8 cellular contexts compared by ENCODE assay signal in genomic region chr22:36339171-36340065, GRCh38. TPM values are rescaled to one million over a fixed set of nuclear protein-coding genes. Genes with fewer than 3 reads are reported as not detected.
A peak's percentile ranks its signal among the peaks of the same experiment; 100 is the strongest.
DNase-seq lines count a peak whose midpoint lies in the region; ATAC-seq, FAIRE-seq and TF ChIP-seq lines count a peak whose summit lies in the region.

No MANE protein-coding gene starts in this region.

- no peak for FAIRE-seq in HepG2 (lab: Jason Lieb, UNC)

- H3K4me3 ChIP-seq in HepG2 (replicated peaks in 1 of 3; ENCODE audit: insufficient read depth in 1 of 3, low read depth in 2 of 3, low read length in 3 of 3) (no peak overlapping the region), right lobe of liver (no peak overlapping the region), lower lobe of right lung (no peak overlapping the region)

- peak overlapping the region; percentile 15 for H3K27ac Mint-ChIP-seq in type B pancreatic cell

- intact Hi-C loops in HepG2 (cut with micrococcal nuclease; ENCODE audit: unreplicated experiment), result no loop called here
- intact Hi-C loops in right lobe of liver (cut with DNase I), result no loop called here
- intact Hi-C loops in lower lobe of right lung (cut with DNase I), result no loop called here

- no peak for TF ChIP-seq CTCF in HepG2 (CRISPR knock-in tag; IDR thresholded peaks at IDR 0.05)
- TF ChIP-seq CTCF in right lobe of liver (IDR thresholded peaks at IDR 0.05), result no peak
- TF ChIP-seq CTCF in lower lobe of right lung (IDR thresholded peaks at IDR 0.05), result no peak
- no peak for TF ChIP-seq CTCF in type B pancreatic cell (conservative IDR thresholded peaks at IDR 0.05)

- peaks cover 36% of the 10 kb centered on the region for H3K4me1 Mint-ChIP-seq in type B pancreatic cell (ENCODE audit: unreplicated experiment)

- H3K4me2 ChIP-seq in HepG2 (ENCODE audit: low read depth, low read length), result no peak overlapping the region

- no peak for ATAC-seq in HepG2
- no peak for ATAC-seq in right lobe of liver
- no peak for ATAC-seq in lower lobe of right lung

- H2AFZ ChIP-seq in HepG2 (ENCODE audit: low read length), result no peak overlapping the region

- H3K27ac ChIP-seq in HepG2 (ENCODE audit: extremely low read length, insufficient read depth, low read length) (no peak overlapping the region), right lobe of liver (peak overlapping the region in 1 of 3 donors; percentile 1), lower lobe of right lung (peak overlapping the region; percentile 90)

- TF ChIP-seq POLR2A in HepG2 (IDR thresholded peaks at IDR 0.05; ENCODE audit: insufficient read depth in 1 of 2, low read depth in 2 of 2, low read length in 2 of 2) (no peak), right lobe of liver (IDR thresholded peaks at IDR 0.05) (no peak)

- WGBS in HepG2 (ENCODE audit: low lambda C conversion rate), result 94% methylated on average over 6 of the region's 6 CpGs
- WGBS in right lobe of liver (ENCODE audit: insufficient coverage, low coverage, low lambda C conversion rate, missing lambda C conversion rate), result 36% methylated on average over 4 of the region's 6 CpGs

- no peak overlapping the region for H3K9ac ChIP-seq in HepG2 (ENCODE audit: insufficient read depth, low read depth, low read length)

- POLR2A ChIA-PET in HepG2 (lab: Yijun Ruan, JAX), result interaction anchor here (0.7 to 1.8 kb wide), 3 partner anchors 11 to 143 kb away, joined by 3 to 7 read pairs (median 3); no protein-coding TSS in a partner anchor
- POLR2A ChIA-PET in HEK293T (lab: Yijun Ruan, JAX), result no interaction called here

- DNase-seq in HepG2 (ENCODE audit: low spot score) (no peak), right lobe of liver (no peak), astrocyte of the hippocampus (ENCODE audit: low read depth, low spot score) (peak; percentile 80), lower lobe of right lung (no peak), type B pancreatic cell (ENCODE audit: extremely low spot score, unreplicated experiment) (no peak), HEK293T (ENCODE audit: extremely low spot score) (no peak), occipital lobe (lab: John Stamatoyannopoulos, UW) (no peak), SHP77 treated with DMSO at 0.1 percent for 48 hours (lab: John Stamatoyannopoulos, UW) (no peak)

- no peaks in the 10 kb centered on the region for H3K27me3 ChIP-seq in HepG2 (ENCODE audit: control insufficient read depth in 1 of 2, insufficient read depth in 2 of 2, low read length in 2 of 2)
- no peaks in the 10 kb centered on the region for H3K27me3 ChIP-seq in right lobe of liver
- no peaks in the 10 kb centered on the region for H3K27me3 ChIP-seq in lower lobe of right lung (ENCODE audit: low read depth)

- peaks cover 46% of the 10 kb centered on the region for H3K79me2 ChIP-seq in HepG2 (ENCODE audit: insufficient read depth, low read length)

- BruUV-seq in HepG2 (replicated peaks; lab: Mats Ljungman, UMichigan), result TSS peak; percentile 24

- H3K9me3 Mint-ChIP-seq in type B pancreatic cell, result no peaks in the 10 kb centered on the region

- in situ Hi-C loops in HepG2 (cut with HindIII; ENCODE audit: extremely low pct_ligation_motif_present, low pct_unique_long_range_greater_than_20kb), result no loop called here

- peaks cover 28% of the 10 kb centered on the region for H3K36me3 Mint-ChIP-seq in type B pancreatic cell

- TF ChIP-seq EP300 in HepG2 (IDR thresholded peaks at IDR 0.05; ENCODE audit: low read depth in 2 of 2, low read length in 2 of 2), result no peak
- no peak for TF ChIP-seq EP300 in HepG2 (CRISPR knock-in tag; IDR thresholded peaks at IDR 0.05; ENCODE audit: borderline replicate concordance)

- H3K9me3 ChIP-seq in HepG2 (ENCODE audit: low read length) (no peaks in the 10 kb centered on the region), right lobe of liver (no peaks in the 10 kb centered on the region), lower lobe of right lung (no peaks in the 10 kb centered on the region)

- TF ChIP-seq RAD21 in HepG2 (CRISPR knock-in tag; IDR thresholded peaks at IDR 0.05), result no peak

- no peak overlapping the region for H3K4me3 Mint-ChIP-seq in type B pancreatic cell

- peaks cover 6% of the 10 kb centered on the region; the same call in 1 of the 2 replicates for H4K20me1 ChIP-seq in HepG2 (ENCODE audit: insufficient read depth, low read length)

- peaks cover 46 to 74% of the 10 kb centered on the region in 2 experiments for H3K36me3 ChIP-seq in HepG2 (replicated peaks in 1 of 2; ENCODE audit: control insufficient read depth in 1 of 2, insufficient read depth in 2 of 2, low read length in 2 of 2)
- H3K36me3 ChIP-seq in right lobe of liver, result peaks cover 0 to 60% (median 22%) of the 10 kb centered on the region in 4 donors
- peaks cover 99% of the 10 kb centered on the region for H3K36me3 ChIP-seq in lower lobe of right lung

- no peaks in the 10 kb centered on the region for H3K27me3 Mint-ChIP-seq in type B pancreatic cell

- H3K4me1 ChIP-seq in HepG2 (ENCODE audit: insufficient read depth, low read length) (peaks cover 57% of the 10 kb centered on the region), right lobe of liver (peaks cover 0 to 70% (median 18%) of the 10 kb centered on the region in 4 donors), lower lobe of right lung (peaks cover 100% of the 10 kb centered on the region)

- CTCF ChIA-PET in HepG2 (lab: Yijun Ruan, JAX; ENCODE audit: low intra/inter-chr PET ratio, low total read pairs), result no interaction called here
- CTCF ChIA-PET in HEK293T (lab: Yijun Ruan, JAX), result interaction anchor here (0.6 kb wide), 1 partner anchor 807 kb away, joined by 3 read pairs; no protein-coding TSS in a partner anchor

TF ChIP-seq in HepG2, 621 proteins besides CTCF, POLR2A, EP300 and RAD21 (continues in another document):
- TF ChIP-seq ZBTB1 (CRISPR knock-in tag; IDR thresholded peaks at IDR 0.05; ENCODE audit: borderline replicate concordance) (no peak), CHD4 (IDR thresholded peaks at IDR 0.05; ENCODE audit: borderline replicate concordance, low read length) (no peak), RFX1 (IDR thresholded peaks at IDR 0.05) (no peak), NR2F6 (IDR thresholded peaks at IDR 0.05) (no peak), NR2F6 (CRISPR knock-in tag; IDR thresholded peaks at IDR 0.05) (no peak), ZFP90 (CRISPR knock-in tag; IDR thresholded peaks at IDR 0.05; ENCODE audit: borderline replicate concordance) (no peak), TEF (CRISPR knock-in tag; IDR thresholded peaks at IDR 0.05) (no peak), CREM (IDR thresholded peaks at IDR 0.05) (no peak), CREM (CRISPR knock-in tag; IDR thresholded peaks at IDR 0.05) (no peak), NFYC (CRISPR knock-in tag; IDR thresholded peaks at IDR 0.05) (no peak)

TF ChIP-seq in HEK293T, 16 proteins besides CTCF, POLR2A, EP300 and RAD21:
- TF ChIP-seq PKNOX1 (IDR thresholded peaks at IDR 0.05), result no peak
TF ChIP-seq in HEK293T: peak in this region for 0.

RNA-seq across cellular contexts. Expression of gene MYH9, which starts 48.3 kb away (rescaled TPM):
- total RNA-seq in HepG2 (2016; rRNA removed; fragmentation: Illumina TruSeq; extraction: Trizol) (98.5 and 125 TPM in 2 replicates), right lobe of liver (100 to 1,000 TPM; 168 to 435 (median 222) TPM), lower lobe of right lung (659 TPM), type B pancreatic cell (ENCODE audit: low replicate concordance) (277 and 364 TPM in 2 replicates), occipital lobe (34.6 TPM)
- total RNA-seq in HepG2 (2016; cell fraction: cytosol; rRNA removed; fragmentation: Illumina TruSeq; extraction: Trizol; ENCODE audit: low read depth), result 28.5 and 28.7 TPM in 2 replicates
- 92.9 and 102 TPM in 2 replicates for total RNA-seq in HepG2 (2016; cell fraction: insoluble cytoplasmic fraction; rRNA removed; fragmentation: Illumina TruSeq; extraction: Trizol)
- total RNA-seq in HepG2 (2016; cell fraction: membrane; rRNA removed; fragmentation: Illumina TruSeq; extraction: Trizol), result 39.3 and 47.1 TPM in 2 replicates
- 73.0 and 81.6 TPM in 2 replicates for total RNA-seq in HepG2 (2016; cell fraction: nucleus; rRNA removed; fragmentation: Illumina TruSeq; extraction: Trizol)
- 50.7 and 60.6 TPM in 2 replicates for polyA plus RNA-seq in HepG2 (2011; rRNA removed)
- polyA plus RNA-seq in HepG2 (2011; cell fraction: cytosol; rRNA removed), result 31.6 and 39.3 TPM in 2 replicates
- polyA plus RNA-seq in HepG2 (2011; cell fraction: nucleus; rRNA removed), result 68.4 and 91.3 TPM in 2 replicates
- 88.3 and 93.4 TPM in 2 replicates for polyA plus RNA-seq in HepG2 (2012)
- polyA plus RNA-seq in HepG2 (2016; cell fraction: cytosol; fragmentation: Illumina TruSeq; extraction: Trizol; ENCODE audit: low read depth), result 3.6 and 4.2 TPM in 2 replicates
- polyA plus RNA-seq in HepG2 (2016; cell fraction: insoluble cytoplasmic fraction; fragmentation: Illumina TruSeq; extraction: Trizol; ENCODE audit: low read depth), result 72.0 and 110 TPM in 2 replicates
- polyA plus RNA-seq in HepG2 (2016; cell fraction: membrane; fragmentation: Illumina TruSeq; extraction: Trizol; ENCODE audit: low read depth), result 8.1 and 11.6 TPM in 2 replicates
- polyA plus RNA-seq in HepG2 (2016; cell fraction: nucleus; fragmentation: Illumina TruSeq; extraction: Trizol; ENCODE audit: insufficient read depth, low read depth), result 106 and 113 TPM in 2 replicates
- polyA minus RNA-seq in HepG2 (2011; rRNA and poly(A)+ RNA removed; ENCODE audit: low replicate concordance), result 124 and 180 TPM in 2 replicates
- 125 and 176 TPM in 2 replicates for polyA minus RNA-seq in HepG2 (2011; cell fraction: cytosol; rRNA and poly(A)+ RNA removed)
- 61.9 and 97.5 TPM in 2 replicates for polyA minus RNA-seq in HepG2 (2011; cell fraction: nucleus; rRNA and poly(A)+ RNA removed)
